In genomic region chr4:70994069-70994366, GRCh38 we compare ENCODE assay signal across 8 cellular contexts. TPM values are rescaled to one million over a fixed set of nuclear protein-coding genes. Genes with fewer than 3 reads are reported as not detected.
DNase-seq lines count a peak whose midpoint lies in the region; TF ChIP-seq lines count a peak whose summit lies in the region.

No MANE protein-coding gene starts in this region.

- WGBS in spleen, 5 donors = 0 to 2% (median 2%) methylated on average over 11 of the region's 11 CpGs

- TF ChIP-seq CTCF in HFF-Myc (IDR thresholded peaks at IDR 0.05; ENCODE audit: low read depth, low read length, missing control alignments) (no peak), WERI-Rb-1 (IDR thresholded peaks at IDR 0.05; ENCODE audit: low read depth, low read length) (no peak), right atrium auricular region (IDR thresholded peaks at IDR 0.05) (no peak), spleen (IDR thresholded peaks at IDR 0.05 in 8 of 11, conservative IDR thresholded peaks at IDR 0.05 in 3 of 11) (no peak)

- H3K27me3 ChIP-seq in WERI-Rb-1 (ENCODE audit: insufficient read depth, low read depth, severe bottlenecking) = no peaks in the 10 kb centered on the region
- H3K27me3 ChIP-seq in right atrium auricular region = no peaks in the 10 kb centered on the region
- H3K27me3 ChIP-seq in spleen (replicated peaks in 1 of 7) = no peaks in the 10 kb centered on the region

- peak overlapping the region; percentile 82 for H3K4me3 ChIP-seq in HFF-Myc (replicated peaks; ENCODE audit: low read depth, low read length)
- H3K4me3 ChIP-seq in WERI-Rb-1 (ENCODE audit: low read depth, low read length) = peak overlapping the region; percentile 74
- peak overlapping the region; percentile 86 to 87 for H3K4me3 ChIP-seq in right atrium auricular region
- peak overlapping the region; percentile 79 to 95 (median 90) for H3K4me3 ChIP-seq in spleen

- peak overlapping the region; percentile 91 for H3K27ac ChIP-seq in WERI-Rb-1
- H3K27ac ChIP-seq in right atrium auricular region = peak overlapping the region; percentile 84 to 89
- peak overlapping the region; percentile 81 to 95 (median 92) for H3K27ac ChIP-seq in spleen

- H3K4me1 ChIP-seq in right atrium auricular region = peaks cover 0 to 10% of the 10 kb centered on the region in 2 donors
- peaks cover 16 to 65% (median 57%) of the 10 kb centered on the region in 6 donors for H3K4me1 ChIP-seq in spleen

- intact Hi-C loops in spleen (cut with DNase I; ENCODE audit: low total_unique reads) = loop anchor here (5.0 to 10.0 kb wide), 2 partner anchors 92 to 309 kb away; partner anchors contain the start of genes MOB1B and UTP3

- DNase-seq in HFF-Myc (ENCODE audit: extremely low read depth, low read depth) = no peak
- no peak for DNase-seq in WERI-Rb-1
- no peak for DNase-seq in right atrium auricular region (ENCODE audit: low spot score)
- DNase-seq in spleen = no peak
- no peak for DNase-seq in cerebellum (ENCODE audit: low spot score)
- no peak for DNase-seq in SK-N-DZ (ENCODE audit: low spot score)
- DNase-seq in cortex of kidney (lab: John Stamatoyannopoulos, UW) = no peak
- no peak for DNase-seq in stimulated activated CD4-positive, alpha-beta T cell treated with anti-CD3 and anti-CD28 coated beads, Interleukin-2, amount 100 ng/mL, for 24 hours

- peaks cover 28% of the 10 kb centered on the region for H3K36me3 ChIP-seq in WERI-Rb-1
- no peaks in the 10 kb centered on the region for H3K36me3 ChIP-seq in right atrium auricular region
- H3K36me3 ChIP-seq in spleen = peaks cover 0 to 13% (median 8%) of the 10 kb centered on the region in 6 donors

- H3K9me3 ChIP-seq in WERI-Rb-1 (ENCODE audit: severe bottlenecking) (no peaks in the 10 kb centered on the region), right atrium auricular region (no peaks in the 10 kb centered on the region), spleen (no peaks in the 10 kb centered on the region)

- TF ChIP-seq POLR2A in spleen (IDR thresholded peaks at IDR 0.05) = no peak

RNA-seq across cellular contexts. Expression of gene DCK, which starts 0.6 kb away (rescaled TPM):
- total RNA-seq in right atrium auricular region (1 to 10 TPM; 7.7 to 8.2 TPM), spleen (10 to 100 TPM; 25.4 to 45.5 (median 34.7) TPM), cerebellum (40.6 TPM)
- 10 to 100 TPM; 19.3 to 40.7 (median 35.9) TPM for polyA plus RNA-seq in spleen
- 49.2 and 57.2 TPM in 2 replicates for polyA plus RNA-seq in SK-N-DZ (2014; cell fraction: cytosol; rRNA removed)
- 29.8 and 33.7 TPM in 2 replicates for polyA plus RNA-seq in SK-N-DZ (2014; cell fraction: nucleus; rRNA removed)
